10 cellular contexts compared by ENCODE assay signal in the genomic region with DNA sequence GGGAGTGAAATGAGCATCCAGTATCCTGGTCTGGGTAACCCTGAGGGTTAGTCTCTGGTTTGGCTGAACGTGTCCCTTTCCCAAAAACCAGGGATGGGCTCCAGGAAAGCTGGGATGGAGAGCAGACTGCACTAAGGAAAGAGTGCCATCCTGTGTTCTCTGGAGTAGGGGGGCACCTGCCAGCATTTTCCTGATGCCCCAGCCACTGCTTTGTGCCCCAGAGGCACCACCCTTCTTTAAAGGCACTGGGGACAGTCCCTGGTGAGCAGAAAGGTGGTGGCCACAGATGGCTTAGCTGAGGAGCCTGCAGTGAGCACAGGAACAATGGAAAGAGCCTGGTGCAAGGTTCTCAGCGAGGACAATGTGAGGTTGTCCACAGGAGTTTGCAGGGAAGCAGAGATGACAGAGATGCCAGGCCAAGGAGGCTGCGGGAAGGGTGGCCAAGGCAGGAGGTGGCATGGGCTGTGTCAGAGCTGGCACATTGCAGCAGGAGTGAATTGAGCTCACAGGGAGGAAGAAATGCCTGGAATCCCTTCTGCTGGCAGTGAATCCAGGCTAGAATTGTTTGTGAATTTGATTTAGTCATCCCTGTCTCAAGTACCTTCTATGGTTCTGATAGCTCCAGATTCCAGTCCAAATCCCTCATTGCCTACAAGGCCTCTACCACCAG. TPM values are rescaled to one million over a fixed set of nuclear protein-coding genes. Genes with fewer than 3 reads are reported as not detected.
DNase-seq lines count a peak whose midpoint lies in the region; ATAC-seq and TF ChIP-seq lines count a peak whose summit lies in the region.
"Had no signal": no experiment of that assay in that cellular context is flagged by ENCODE, and none has a peak within 500 bp of the region (broad histone marks: within the 10 kb centered on the region; RNA-seq: fewer than 3 reads in every experiment).

No MANE protein-coding gene starts in this region.

- DNase-seq in H7 (peak; percentile 30), mammary epithelial cell (no peak), smooth muscle cell (lab: John Stamatoyannopoulos, UW; ENCODE audit: unreplicated experiment) (no peak), occipital lobe (lab: John Stamatoyannopoulos, UW) (no peak), putamen (ENCODE audit: low spot score) (no peak)
- DNase-seq: CD4-positive, CD25-positive, alpha-beta regulatory T cell had no signal

- H3K27me3 ChIP-seq in H7 (ENCODE audit: control insufficient read depth, insufficient read depth, low read length) (no peaks in the 10 kb centered on the region), mammary epithelial cell (ENCODE audit: insufficient read depth, low read length) (no peaks in the 10 kb centered on the region), layer of hippocampus (ENCODE audit: control insufficient read depth, insufficient read depth, low read length) (no peaks in the 10 kb centered on the region), smooth muscle cell (ENCODE audit: low read depth) (no peaks in the 10 kb centered on the region)

- peaks cover 70% of the 10 kb centered on the region for H3K4me1 ChIP-seq in mammary epithelial cell (ENCODE audit: insufficient read depth, low read length)
- peaks cover 52% of the 10 kb centered on the region for H3K4me1 ChIP-seq in smooth muscle cell (ENCODE audit: low read depth)

- H3K4me3 ChIP-seq in H7 (ENCODE audit: insufficient read depth, low read depth, low read length) (no peak overlapping the region), mammary epithelial cell (replicated peaks in 1 of 3; ENCODE audit: insufficient read depth in 1 of 3, low read depth in 2 of 3, low read length in 3 of 3) (no peak overlapping the region), smooth muscle cell (no peak overlapping the region)

- H2AFZ ChIP-seq in mammary epithelial cell (ENCODE audit: low read depth, low read length) (peak overlapping the region; percentile 71), smooth muscle cell (ENCODE audit: low read depth) (no peak overlapping the region)

- dilution Hi-C loops in mammary epithelial cell (cut with HindIII; ENCODE audit: low sequenced_read_pairs), result no loop called here

- H4K20me1 ChIP-seq in mammary epithelial cell (ENCODE audit: insufficient read depth, low read length), result no peaks in the 10 kb centered on the region
- no peaks in the 10 kb centered on the region for H4K20me1 ChIP-seq in smooth muscle cell (ENCODE audit: low read depth)

- H3K27ac ChIP-seq in mammary epithelial cell (ENCODE audit: insufficient read depth, low read depth, low read length), result no peak overlapping the region
- H3K27ac ChIP-seq in layer of hippocampus (ENCODE audit: low read depth, low read length), result peak overlapping the region; percentile 39
- H3K27ac ChIP-seq in smooth muscle cell (ENCODE audit: low read depth), result peak overlapping the region; percentile 70

- no peak for ATAC-seq in activated CD4-positive, CD25-positive, alpha-beta regulatory T cell treated with anti-CD3 and anti-CD28 coated beads, Interleukin-2, amount 50 U/mL, for 24 hours
- ATAC-seq in GM21737 (IDR thresholded peaks at IDR 0.05; ENCODE audit: unreplicated experiment), result no peak

- 50% methylated on average over 3 of the region's 3 CpGs for WGBS in mammary epithelial cell (ENCODE audit: low coverage, missing lambda C conversion rate)
- WGBS in smooth muscle cell (ENCODE audit: low lambda C conversion rate), result 63% methylated on average over 3 of the region's 3 CpGs

- H3K36me3 ChIP-seq in H7 (replicated peaks; ENCODE audit: control insufficient read depth, insufficient read depth, low read length) (no peaks in the 10 kb centered on the region), mammary epithelial cell (ENCODE audit: insufficient read depth, low read length) (no peaks in the 10 kb centered on the region), smooth muscle cell (ENCODE audit: low read depth) (no peaks in the 10 kb centered on the region)

- intact Hi-C loops in mammary epithelial cell (cut with micrococcal nuclease), result no loop called here

- CTCF ChIA-PET in mammary epithelial cell (lab: Charles Lee; ENCODE audit: low non-redundant PET), result no interaction called here

- H3K9me3 ChIP-seq in mammary epithelial cell (replicated peaks; ENCODE audit: insufficient read depth, low read length) (no peaks in the 10 kb centered on the region), smooth muscle cell (replicated peaks; ENCODE audit: low read depth) (no peaks in the 10 kb centered on the region)

- in situ Hi-C loops in mammary epithelial cell (cut with MboI; ENCODE audit: low sequenced_read_pairs in 2 of 2), result no loop called here

- H3K9ac ChIP-seq in mammary epithelial cell (ENCODE audit: insufficient read depth, low read length), result no peak overlapping the region
- H3K9ac ChIP-seq in smooth muscle cell (ENCODE audit: low read depth), result no peak overlapping the region

- peaks cover 35% of the 10 kb centered on the region for H3F3A ChIP-seq in smooth muscle cell (ENCODE audit: low read depth)

- no peaks in the 10 kb centered on the region for H3K79me2 ChIP-seq in mammary epithelial cell (ENCODE audit: insufficient read depth, low read length)
- no peaks in the 10 kb centered on the region for H3K79me2 ChIP-seq in smooth muscle cell (ENCODE audit: low read depth)

- TF ChIP-seq CTCF in mammary epithelial cell (conservative IDR thresholded peaks at IDR 0.05 in 1 of 2, IDR thresholded peaks at IDR 0.05 in 1 of 2; ENCODE audit: extremely low read depth in 1 of 2, insufficient read depth in 1 of 2, low read depth in 1 of 2, low read length in 2 of 2) (no peak), smooth muscle cell (IDR thresholded peaks at IDR 0.05; ENCODE audit: borderline replicate concordance, insufficient read depth, poor library complexity, severe bottlenecking) (no peak)

- BruUV-seq in mammary epithelial cell (replicated peaks; lab: Mats Ljungman, UMichigan), result no TSS peak

- H3K4me2 ChIP-seq in mammary epithelial cell (ENCODE audit: insufficient read depth, low read depth, low read length) (no peak overlapping the region), smooth muscle cell (peak overlapping the region; percentile 67)

RNA-seq across cellular contexts. Expression of gene AMOTL2, which starts 39.9 kb away (rescaled TPM):
- total RNA-seq in H7 (2014; rRNA removed; shearing (Covaris generic)), result 46.0 and 54.5 TPM in 2 replicates
- total RNA-seq in mammary epithelial cell, result 100 to 1,000 TPM; 116 to 144 TPM
- 47.5 TPM for polyA plus RNA-seq in mammary epithelial cell
- 86.1 TPM for polyA minus RNA-seq in mammary epithelial cell
- total RNA-seq in smooth muscle cell, result 103 and 114 TPM in 2 replicates
- 92.1 and 109 TPM in 2 replicates for polyA plus RNA-seq in smooth muscle cell
- total RNA-seq in occipital lobe, result 73.8 TPM
- total RNA-seq: CD4-positive, CD25-positive, alpha-beta regulatory T cell; T-helper 1 cell treated with Interleukin-12 subunit alpha and Interleukin-12 subunit beta and Interleukin-4 antibody, amounts not matched to agents 30 ng/mL and 1 ng/mL, for 36 hours had no signal
- polyA plus RNA-seq: CD4-positive, CD25-positive, alpha-beta regulatory T cell had no signal
